ENCODE assay signal across 17 cellular contexts in the genomic region with DNA sequence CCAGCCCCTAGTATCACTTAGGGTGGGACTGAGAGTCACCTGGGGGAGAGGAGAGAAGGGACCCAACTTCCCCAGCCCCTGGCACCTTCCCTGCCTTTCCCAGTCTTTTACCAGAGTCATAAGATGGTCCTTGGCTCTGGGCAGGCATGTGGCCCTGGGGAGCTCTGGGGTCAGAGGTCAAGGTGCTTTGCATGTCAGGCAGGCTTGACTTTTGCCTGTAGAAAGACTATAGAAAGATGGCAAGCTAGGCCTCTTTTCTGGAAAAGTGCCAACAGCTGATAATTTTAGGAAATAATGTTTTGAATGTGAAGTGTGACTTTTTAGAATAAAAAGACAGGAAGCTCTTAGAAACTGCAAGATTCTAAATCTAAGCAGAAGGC.
"Had no signal": no experiment of that assay in that cellular context is flagged by ENCODE, and none has a peak within 500 bp of the region (broad histone marks: within the 10 kb centered on the region; RNA-seq: fewer than 3 reads in every experiment).

No MANE protein-coding gene starts in this region.

- H3K4me3 Mint-ChIP-seq: activated CD4-positive, alpha-beta memory T cell treated with anti-CD3 and anti-CD28 coated beads for 36 hours; activated T-helper 1 cell treated with anti-CD3 and anti-CD28 coated beads, Interleukin-12 subunit alpha, Interleukin-12 subunit beta, Interleukin-2, Interleukin-4 antibody, amounts not matched to agents 30 ng/mL and 10 ng/mL and 1 ng/mL, durations not matched to agents 14 hours and 24 hours and 36 hours; endodermal cell; mesothelial cell of epicardium; stimulated activated memory B cell treated with anti-CD40 and anti-IgM and Interleukin-4, amounts not matched to agents 10 μg/mL and 1 μg/mL and 100 μg/mL, for 72 hours had no signal

- H3K27me3 Mint-ChIP-seq: activated CD4-positive, alpha-beta memory T cell treated with anti-CD3 and anti-CD28 coated beads for 36 hours; stimulated activated memory B cell treated with anti-CD40 and anti-IgM and Interleukin-4, amounts not matched to agents 10 μg/mL and 1 μg/mL and 100 μg/mL, for 72 hours had no signal

- H3K9me3 ChIP-seq: adrenal gland, body of pancreas, lower lobe of right lung, right atrium auricular region, transverse colon had no signal

- H3K4me3 ChIP-seq: adrenal gland, body of pancreas, lower lobe of right lung, right atrium auricular region, transverse colon had no signal

- H3K27ac Mint-ChIP-seq: activated CD4-positive, alpha-beta memory T cell treated with anti-CD3 and anti-CD28 coated beads for 36 hours; endodermal cell; mesothelial cell of epicardium; stimulated activated memory B cell treated with anti-CD40 and anti-IgM and Interleukin-4, amounts not matched to agents 10 μg/mL and 1 μg/mL and 100 μg/mL, for 72 hours had no signal

- H3K4me1 ChIP-seq: body of pancreas had no signal

- H3K36me3 Mint-ChIP-seq: mesothelial cell of epicardium had no signal

- H3K27ac ChIP-seq: adrenal gland, body of pancreas, lower lobe of right lung, right atrium auricular region, transverse colon had no signal

- H3K36me3 ChIP-seq: transverse colon had no signal

- ATAC-seq: body of pancreas; left cardiac atrium; lower lobe of right lung; stimulated activated memory B cell treated with anti-CD40 and anti-IgM and Interleukin-4, amounts not matched to agents 10 μg/mL and 1 μg/mL and 100 μg/mL, for 72 hours had no signal

- H3K27me3 ChIP-seq: adrenal gland, body of pancreas, right atrium auricular region, transverse colon had no signal

- DNase-seq: activated CD4-positive, alpha-beta memory T cell treated with anti-CD3 and anti-CD28 coated beads for 36 hours; activated CD4-positive, CD25-positive, alpha-beta regulatory T cell treated with anti-CD3 and anti-CD28 coated beads, Interleukin-2, amount 50 U/mL, for 72 hours; activated CD8-positive, alpha-beta memory T cell treated with anti-CD3 and anti-CD28 coated beads, Interleukin-2, amount 50 U/mL, for 4 hours; activated naive CD4-positive, alpha-beta T cell treated with anti-CD3 and anti-CD28 coated beads, Interleukin-2, amount 50 U/mL, for 16 hours; body of pancreas; dermis blood vessel endothelial cell; endodermal cell; left cardiac atrium; lower lobe of right lung; small intestine; SW 1271; transverse colon had no signal

- H3K9me3 Mint-ChIP-seq: activated CD4-positive, alpha-beta memory T cell treated with anti-CD3 and anti-CD28 coated beads for 36 hours; activated T-helper 1 cell treated with anti-CD3 and anti-CD28 coated beads, Interleukin-12 subunit alpha, Interleukin-12 subunit beta, Interleukin-2, Interleukin-4 antibody, amounts not matched to agents 30 ng/mL and 10 ng/mL and 1 ng/mL, durations not matched to agents 14 hours and 24 hours and 36 hours; endodermal cell; mesothelial cell of epicardium; stimulated activated memory B cell treated with anti-CD40 and anti-IgM and Interleukin-4, amounts not matched to agents 10 μg/mL and 1 μg/mL and 100 μg/mL, for 72 hours had no signal
